In genomic region chr6:163323274-163323673, GRCh38 we compare ENCODE assay signal across 15 cellular contexts.
DNase-seq lines count a peak whose midpoint lies in the region; ATAC-seq and TF ChIP-seq lines count a peak whose summit lies in the region.
"Had no signal": no experiment of that assay in that cellular context is flagged by ENCODE, and none has a peak within 500 bp of the region (broad histone marks: within the 10 kb centered on the region; RNA-seq: fewer than 3 reads in every experiment).

No MANE protein-coding gene starts in this region.

- peak; percentile 27 for ATAC-seq in stimulated activated naive CD8-positive, alpha-beta T cell treated with anti-CD3 and anti-CD28 coated beads, Interleukin-15, amount 100 ng/mL, for 72 hours
- ATAC-seq in stimulated activated naive CD8-positive, alpha-beta T cell treated with anti-CD3 and anti-CD28 coated beads, Interleukin-15, Interleukin-2, amounts not matched to agents 100 U/mL and 50 U/mL, for 24 hours, result no peak
- no peak for ATAC-seq in GM19467 (IDR thresholded peaks at IDR 0.05; ENCODE audit: unreplicated experiment)
- ATAC-seq in HG02763 (IDR thresholded peaks at IDR 0.05; ENCODE audit: unreplicated experiment), result no peak
- ATAC-seq in gastrocnemius medialis, result no peak
- ATAC-seq: HCT116 had no signal

- intact Hi-C loops in gastrocnemius medialis (cut with DNase I; ENCODE audit: low total_unique reads), result no loop called here

- H3K27ac Mint-ChIP-seq in stimulated activated naive CD8-positive, alpha-beta T cell treated with anti-CD3 and anti-CD28 coated beads, Interleukin-15, amount 100 ng/mL, for 72 hours, result no peak overlapping the region
- H3K27ac Mint-ChIP-seq: CD4-positive, CD25-positive, alpha-beta regulatory T cell had no signal

- no peak overlapping the region for H3K9ac ChIP-seq in subcutaneous abdominal adipose tissue (ENCODE audit: low read length in 5 of 5)
- H3K9ac ChIP-seq: BLaER1 treated with 17β-estradiol and CSF1 and Interleukin-3, amounts not matched to agents 10 nM and 100 nM; GM23248 had no signal

- H3K4me1 Mint-ChIP-seq in stimulated activated naive CD8-positive, alpha-beta T cell treated with anti-CD3 and anti-CD28 coated beads, Interleukin-15, amount 100 ng/mL, for 72 hours, result no peaks in the 10 kb centered on the region

- no peaks in the 10 kb centered on the region for H3K36me3 ChIP-seq in subcutaneous abdominal adipose tissue (ENCODE audit: control insufficient read depth in 5 of 5, insufficient read depth in 5 of 5, low read length in 5 of 5)
- H3K36me3 ChIP-seq in gastrocnemius medialis, result no peaks in the 10 kb centered on the region
- H3K36me3 ChIP-seq: BLaER1 treated with 17β-estradiol and CSF1 and Interleukin-3, amounts not matched to agents 10 nM and 100 nM had no signal

- peaks cover 0 to 7% of the 10 kb centered on the region in 2 donors for H3K9me3 Mint-ChIP-seq in stimulated activated naive CD8-positive, alpha-beta T cell treated with anti-CD3 and anti-CD28 coated beads, Interleukin-15, amount 100 ng/mL, for 72 hours

- H3K4me3 Mint-ChIP-seq in stimulated activated naive CD8-positive, alpha-beta T cell treated with anti-CD3 and anti-CD28 coated beads, Interleukin-15, amount 100 ng/mL, for 72 hours, result no peak overlapping the region
- H3K4me3 Mint-ChIP-seq: CD4-positive, CD25-positive, alpha-beta regulatory T cell had no signal

- H3K4me1 ChIP-seq in subcutaneous abdominal adipose tissue (ENCODE audit: control insufficient read depth in 5 of 5, insufficient read depth in 5 of 5, low read length in 5 of 5) (peaks cover 5 to 63% (median 50%) of the 10 kb centered on the region in 5 donors), gastrocnemius medialis (peaks cover 40 to 44% of the 10 kb centered on the region in 2 donors)

- TF ChIP-seq CTCF in gastrocnemius medialis (IDR thresholded peaks at IDR 0.05 in 4 of 5, conservative IDR thresholded peaks at IDR 0.05 in 1 of 5), result no peak

- no peak for TF ChIP-seq POLR2A in gastrocnemius medialis (IDR thresholded peaks at IDR 0.05)

- H3K27me3 ChIP-seq in layer of hippocampus (ENCODE audit: control insufficient read depth, insufficient read depth, low read length) (no peaks in the 10 kb centered on the region), subcutaneous abdominal adipose tissue (ENCODE audit: control insufficient read depth in 5 of 5, insufficient read depth in 4 of 5, low read length in 5 of 5) (no peaks in the 10 kb centered on the region), gastrocnemius medialis (no peaks in the 10 kb centered on the region)
- H3K27me3 ChIP-seq: BLaER1 treated with 17β-estradiol and CSF1 and Interleukin-3, amounts not matched to agents 10 nM and 100 nM had no signal

- H3K27me3 Mint-ChIP-seq in stimulated activated naive CD8-positive, alpha-beta T cell treated with anti-CD3 and anti-CD28 coated beads, Interleukin-15, amount 100 ng/mL, for 72 hours, result peaks cover 27% of the 10 kb centered on the region
- H3K27me3 Mint-ChIP-seq: CD4-positive, CD25-positive, alpha-beta regulatory T cell had no signal

- H3K27ac ChIP-seq in layer of hippocampus (ENCODE audit: low read depth, low read length), result peak overlapping the region; percentile 97
- H3K27ac ChIP-seq in subcutaneous abdominal adipose tissue (ENCODE audit: low read depth, low read length), result peak overlapping the region; percentile 80
- no peak overlapping the region for H3K27ac ChIP-seq in gastrocnemius medialis
- H3K27ac ChIP-seq: 22Rv1; BLaER1 treated with 17β-estradiol and CSF1 and Interleukin-3, amounts not matched to agents 10 nM and 100 nM; GM23248 had no signal

- H3K9me3 ChIP-seq in subcutaneous abdominal adipose tissue (ENCODE audit: control insufficient read depth in 5 of 5, low read length in 5 of 5), result peaks cover 0 to 3% (median 0%) of the 10 kb centered on the region in 5 donors
- H3K9me3 ChIP-seq in gastrocnemius medialis, result no peaks in the 10 kb centered on the region

- H3K4me3 ChIP-seq in subcutaneous abdominal adipose tissue (ENCODE audit: low read depth in 1 of 5, low read length in 5 of 5), result no peak overlapping the region
- no peak overlapping the region for H3K4me3 ChIP-seq in gastrocnemius medialis
- H3K4me3 ChIP-seq: BLaER1 treated with 17β-estradiol and CSF1 and Interleukin-3, amounts not matched to agents 10 nM and 100 nM; GM23248 had no signal

- no peak for DNase-seq in stimulated activated naive CD8-positive, alpha-beta T cell treated with anti-CD3 and anti-CD28 coated beads, Interleukin-15, amount 100 ng/mL, for 72 hours
- no peak for DNase-seq in stimulated activated naive CD8-positive, alpha-beta T cell treated with anti-CD3 and anti-CD28 coated beads, Interleukin-15, Interleukin-2, amounts not matched to agents 100 U/mL and 50 U/mL, for 24 hours
- DNase-seq in GM03348 (ENCODE audit: low spot score) (no peak), gastrocnemius medialis (no peak)
- DNase-seq: CD4-positive, CD25-positive, alpha-beta regulatory T cell; DMS 273 treated with DMSO at 0.1 percent for 48 hours; GM23248; IMR-90 had no signal

- in situ Hi-C loops in gastrocnemius medialis (cut with MboI; ENCODE audit: low sequenced_read_pairs in 4 of 4), result no loop called here

Comparison
In these comparisons a context has a peak if more than half of its experiments do, and no peak if none do; other contexts are left out.
1. H3K27ac ChIP-seq: peak in layer of hippocampus (single experiment) and subcutaneous abdominal adipose tissue (single experiment); none in gastrocnemius medialis (0 of 4).